In genomic region chr6:165308926-165309731, GRCh38 we compare ENCODE assay signal across 9 cellular contexts. TPM values are rescaled to one million over a fixed set of nuclear protein-coding genes. Genes with fewer than 3 reads are reported as not detected.
DNase-seq lines count a peak whose midpoint lies in the region; ATAC-seq, FAIRE-seq and TF ChIP-seq lines count a peak whose summit lies in the region.
"Had no signal": no experiment of that assay in that cellular context is flagged by ENCODE, and none has a peak within 500 bp of the region (broad histone marks: within the 10 kb centered on the region; RNA-seq: fewer than 3 reads in every experiment).

TSS of gene C6orf118 (minus strand) at chr6:165309605. CDS start at chr6:165309586, 19 bp downstream.

- H3K4me3 ChIP-seq in Caco-2 (ENCODE audit: low read depth, low read length) (no peak within 1 kb of the TSS), body of pancreas (no peak within 1 kb of the TSS), iPS-18c (ENCODE audit: insufficient read depth, low read depth, low read length) (peak within 1 kb of the TSS; percentile 65), skeletal muscle cell (ENCODE audit: low read depth, low read length) (peak within 1 kb of the TSS; percentile 51)

- H3K36me3 ChIP-seq in Caco-2 (ENCODE audit: control insufficient read depth, insufficient read depth, low read length): no peaks in the 10 kb centered on the region
- no peaks in the 10 kb centered on the region for H3K36me3 ChIP-seq in body of pancreas (replicated peaks in 1 of 2; ENCODE audit: insufficient read depth in 1 of 2, low read depth in 2 of 2)

- intact Hi-C loops in Caco-2 (cut with micrococcal nuclease; ENCODE audit: unreplicated experiment): no loop called here
- intact Hi-C loops in body of pancreas (cut with DNase I): no loop called here

- H3K27me3 ChIP-seq in Caco-2 (replicated peaks; ENCODE audit: control insufficient read depth, insufficient read depth, low read length): no peaks in the 10 kb centered on the region
- H3K27me3 ChIP-seq in body of pancreas: peaks cover 0 to 5% of the 10 kb centered on the region in 2 donors

- H3K9me3 Mint-ChIP-seq in Caco-2 (ENCODE audit: unreplicated experiment): no peaks in the 10 kb centered on the region

- H3K36me3 Mint-ChIP-seq in Caco-2 (ENCODE audit: insufficient read depth, unreplicated experiment): no peaks in the 10 kb centered on the region

- H3K4me1 ChIP-seq in Caco-2: no peaks in the 10 kb centered on the region
- peaks cover 8% of the 10 kb centered on the region for H3K4me1 ChIP-seq in body of pancreas

- H3K27ac Mint-ChIP-seq in Caco-2 (ENCODE audit: unreplicated experiment): peak within 1 kb of the TSS; percentile 94

- H3K4me3 Mint-ChIP-seq in Caco-2 (ENCODE audit: unreplicated experiment): peak within 1 kb of the TSS; percentile 65

- H3K4me1 Mint-ChIP-seq in Caco-2 (ENCODE audit: low read depth, unreplicated experiment): no peaks in the 10 kb centered on the region

- H3K9me3 ChIP-seq in Caco-2: no peaks in the 10 kb centered on the region
- H3K9me3 ChIP-seq in body of pancreas: no peaks in the 10 kb centered on the region
- H3K9me3 ChIP-seq in iPS-18c (ENCODE audit: control insufficient read depth, insufficient read depth, low read length): no peaks in the 10 kb centered on the region

- no TSS peak for BruUV-seq in Caco-2 (replicated peaks; lab: Mats Ljungman, UMichigan)

- DNase-seq in Caco-2: peak; percentile 29 to 47
- peak; percentile 57 for DNase-seq in NCI-H146 treated with DMSO at 0.1 percent for 48 hours (lab: John Stamatoyannopoulos, UW; ENCODE audit: unreplicated experiment)
- peak in 2 of 4 donors; percentile 28 to 29 for DNase-seq in body of pancreas
- DNase-seq in skeletal muscle cell (ENCODE audit: low read depth): peak; percentile 28
- no peak for DNase-seq in GM12892 (ENCODE audit: insufficient read length)

- no peak within 1 kb of the TSS for H3K27ac ChIP-seq in body of pancreas
- H3K27ac ChIP-seq: epithelial cell of prostate had no signal

- 5 to 6% methylated on average over 34 to 35 of the region's 35 CpGs for WGBS in body of pancreas, 2 donors

- no peak for TF ChIP-seq POLR2A in body of pancreas (IDR thresholded peaks at IDR 0.05)
- no peak for TF ChIP-seq POLR2A in GM12892 (IDR thresholded peaks at IDR 0.05; ENCODE audit: low read depth, low read length)

- ATAC-seq in body of pancreas (peak; percentile 56), GM18502 (IDR thresholded peaks at IDR 0.05; ENCODE audit: poor library complexity, unreplicated experiment) (no peak)
- ATAC-seq in activated CD4-positive, CD25-positive, alpha-beta regulatory T cell treated with anti-CD3 and anti-CD28 coated beads, Interleukin-2, amount 50 U/mL, for 24 hours: no peak

- H3K27me3 Mint-ChIP-seq in Caco-2 (ENCODE audit: insufficient read depth, unreplicated experiment): peaks cover 9% of the 10 kb centered on the region

- CTCF ChIA-PET in Caco-2 (lab: Charles Lee): no interaction called here

- POLR2A ChIA-PET in Caco-2 (lab: Charles Lee): no interaction called here

- no peak for FAIRE-seq in GM12892 (lab: Jason Lieb, UNC)

- TF ChIP-seq CTCF in Caco-2 (IDR thresholded peaks at IDR 0.05; ENCODE audit: insufficient read depth in 1 of 2, low read depth in 1 of 2, low read length in 1 of 2, severe bottlenecking in 1 of 2, unreplicated experiment in 1 of 2): no peak
- no peak for TF ChIP-seq CTCF in body of pancreas (IDR thresholded peaks at IDR 0.05)

RNA-seq across cellular contexts. Expression of gene C6orf118, which starts in this region (rescaled TPM):
- total RNA-seq in Caco-2 (2022) (not detected in 2 replicates), body of pancreas (under 1 TPM in 1 of 2 donors, not detected in 1; 0.52 TPM)
- polyA plus RNA-seq in GM12892 (2012; ENCODE audit: missing spikeins): not detected

Comparison
In these comparisons a context has a peak if more than half of its experiments do, and no peak if none do; other contexts are left out.
1. Peak in DNase-seq in Caco-2; RNA of the gene not detected or under 1 TPM.
2. Peak in ATAC-seq in body of pancreas; RNA of the gene not detected or under 1 TPM.
3. H3K4me3 ChIP-seq: peak in iPS-18c (single experiment) and skeletal muscle cell (single experiment); none in Caco-2 (single experiment) and body of pancreas (0 of 2).